ENCODE assay signal across 1 cellular context in the genomic region with DNA sequence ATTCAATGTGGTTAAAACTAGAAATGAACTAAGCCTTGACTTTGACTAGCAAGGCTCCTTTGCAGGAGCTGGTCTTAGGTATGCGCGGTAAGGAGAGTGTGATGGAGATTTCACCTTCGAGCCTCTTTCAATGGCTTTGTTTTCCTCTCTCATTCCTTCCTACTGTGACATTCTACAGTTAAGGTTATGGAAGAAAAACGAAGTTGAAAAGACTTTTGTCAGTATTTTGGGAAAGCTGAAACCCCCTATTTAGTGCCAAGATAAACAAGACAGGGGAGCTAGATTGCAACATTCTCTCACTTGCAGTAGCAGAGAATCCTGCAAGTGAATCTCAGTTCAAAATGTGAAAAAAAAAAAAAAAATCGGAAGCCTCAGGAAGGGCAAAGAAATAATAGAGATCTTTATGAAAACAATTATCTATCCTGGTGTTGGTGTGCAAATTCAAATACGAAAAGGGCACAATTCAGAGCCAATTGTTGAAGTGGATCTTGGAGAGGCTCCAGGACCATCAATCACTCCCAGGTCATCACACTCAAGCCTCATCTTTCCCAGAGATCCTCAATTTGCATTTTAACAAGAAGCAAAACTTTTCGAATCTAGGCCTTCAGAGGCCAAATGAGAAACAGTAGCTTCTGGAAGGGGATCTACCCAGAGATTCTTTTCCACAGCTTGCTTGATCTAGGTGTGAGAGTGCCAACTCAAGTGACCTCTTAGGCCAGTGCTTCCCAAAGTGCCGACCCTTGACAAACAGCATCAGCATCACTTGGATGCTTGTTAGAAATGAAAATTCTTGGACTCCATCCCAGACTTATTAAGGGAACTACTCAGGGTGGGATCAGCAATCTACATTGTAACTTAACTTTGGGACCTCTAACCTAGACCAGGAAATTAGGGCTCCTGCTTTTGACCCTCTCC.
TF ChIP-seq lines count a peak whose summit lies in the region.

No MANE protein-coding gene starts in this region.

TF ChIP-seq in GM23338, 12 proteins besides CTCF, POLR2A, EP300 and RAD21 (continued from another document):
- TF ChIP-seq, protein P1, sequence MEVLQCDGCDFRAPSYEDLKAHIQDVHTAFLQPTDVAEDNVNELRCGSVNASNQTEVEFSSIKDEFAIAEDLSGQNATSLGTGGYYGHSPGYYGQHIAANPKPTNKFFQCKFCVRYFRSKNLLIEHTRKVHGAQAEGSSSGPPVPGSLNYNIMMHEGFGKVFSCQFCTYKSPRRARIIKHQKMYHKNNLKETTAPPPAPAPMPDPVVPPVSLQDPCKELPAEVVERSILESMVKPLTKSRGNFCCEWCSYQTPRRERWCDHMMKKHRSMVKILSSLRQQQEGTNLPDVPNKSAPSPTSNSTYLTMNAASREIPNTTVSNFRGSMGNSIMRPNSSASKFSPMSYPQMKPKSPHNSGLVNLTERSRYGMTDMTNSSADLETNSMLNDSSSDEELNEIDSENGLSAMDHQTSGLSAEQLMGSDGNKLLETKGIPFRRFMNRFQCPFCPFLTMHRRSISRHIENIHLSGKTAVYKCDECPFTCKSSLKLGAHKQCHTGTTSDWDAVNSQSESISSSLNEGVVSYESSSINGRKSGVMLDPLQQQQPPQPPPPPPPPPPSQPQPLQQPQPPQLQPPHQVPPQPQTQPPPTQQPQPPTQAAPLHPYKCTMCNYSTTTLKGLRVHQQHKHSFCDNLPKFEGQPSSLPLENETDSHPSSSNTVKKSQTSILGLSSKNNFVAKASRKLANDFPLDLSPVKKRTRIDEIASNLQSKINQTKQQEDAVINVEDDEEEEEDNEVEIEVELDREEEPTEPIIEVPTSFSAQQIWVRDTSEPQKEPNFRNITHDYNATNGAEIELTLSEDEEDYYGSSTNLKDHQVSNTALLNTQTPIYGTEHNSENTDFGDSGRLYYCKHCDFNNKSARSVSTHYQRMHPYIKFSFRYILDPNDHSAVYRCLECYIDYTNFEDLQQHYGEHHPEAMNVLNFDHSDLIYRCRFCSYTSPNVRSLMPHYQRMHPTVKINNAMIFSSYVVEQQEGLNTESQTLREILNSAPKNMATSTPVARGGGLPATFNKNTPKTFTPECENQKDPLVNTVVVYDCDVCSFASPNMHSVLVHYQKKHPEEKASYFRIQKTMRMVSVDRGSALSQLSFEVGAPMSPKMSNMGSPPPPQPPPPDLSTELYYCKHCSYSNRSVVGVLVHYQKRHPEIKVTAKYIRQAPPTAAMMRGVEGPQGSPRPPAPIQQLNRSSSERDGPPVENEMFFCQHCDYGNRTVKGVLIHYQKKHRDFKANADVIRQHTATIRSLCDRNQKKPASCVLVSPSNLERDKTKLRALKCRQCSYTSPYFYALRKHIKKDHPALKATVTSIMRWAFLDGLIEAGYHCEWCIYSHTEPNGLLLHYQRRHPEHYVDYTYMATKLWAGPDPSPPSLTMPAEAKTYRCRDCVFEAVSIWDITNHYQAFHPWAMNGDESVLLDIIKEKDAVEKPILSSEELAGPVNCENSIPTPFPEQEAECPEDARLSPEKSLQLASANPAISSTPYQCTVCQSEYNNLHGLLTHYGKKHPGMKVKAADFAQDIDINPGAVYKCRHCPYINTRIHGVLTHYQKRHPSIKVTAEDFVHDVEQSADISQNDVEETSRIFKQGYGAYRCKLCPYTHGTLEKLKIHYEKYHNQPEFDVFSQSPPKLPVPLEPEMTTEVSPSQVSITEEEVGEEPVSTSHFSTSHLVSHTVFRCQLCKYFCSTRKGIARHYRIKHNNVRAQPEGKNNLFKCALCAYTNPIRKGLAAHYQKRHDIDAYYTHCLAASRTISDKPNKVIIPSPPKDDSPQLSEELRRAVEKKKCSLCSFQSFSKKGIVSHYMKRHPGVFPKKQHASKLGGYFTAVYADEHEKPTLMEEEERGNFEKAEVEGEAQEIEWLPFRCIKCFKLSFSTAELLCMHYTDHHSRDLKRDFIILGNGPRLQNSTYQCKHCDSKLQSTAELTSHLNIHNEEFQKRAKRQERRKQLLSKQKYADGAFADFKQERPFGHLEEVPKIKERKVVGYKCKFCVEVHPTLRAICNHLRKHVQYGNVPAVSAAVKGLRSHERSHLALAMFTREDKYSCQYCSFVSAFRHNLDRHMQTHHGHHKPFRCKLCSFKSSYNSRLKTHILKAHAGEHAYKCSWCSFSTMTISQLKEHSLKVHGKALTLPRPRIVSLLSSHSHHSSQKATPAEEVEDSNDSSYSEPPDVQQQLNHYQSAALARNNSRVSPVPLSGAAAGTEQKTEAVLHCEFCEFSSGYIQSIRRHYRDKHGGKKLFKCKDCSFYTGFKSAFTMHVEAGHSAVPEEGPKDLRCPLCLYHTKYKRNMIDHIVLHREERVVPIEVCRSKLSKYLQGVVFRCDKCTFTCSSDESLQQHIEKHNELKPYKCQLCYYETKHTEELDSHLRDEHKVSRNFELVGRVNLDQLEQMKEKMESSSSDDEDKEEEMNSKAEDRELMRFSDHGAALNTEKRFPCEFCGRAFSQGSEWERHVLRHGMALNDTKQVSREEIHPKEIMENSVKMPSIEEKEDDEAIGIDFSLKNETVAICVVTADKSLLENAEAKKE (CRISPR knock-in tag; IDR thresholded peaks at IDR 0.05): peak; percentile 88
